In genomic region chr1:25875154-25875855, GRCh38 we compare ENCODE assay signal across 1 cellular context.
TF ChIP-seq lines count a peak whose summit lies in the region.

PAQR7 (minus strand) TSS chr1:25875708; CDS start chr1:25863839, 11,869 bp downstream.

TF ChIP-seq in HepG2, 621 proteins besides CTCF, POLR2A, EP300 and RAD21 (continued from another document and continues in another):
- TF ChIP-seq ZBED4 (CRISPR knock-in tag; IDR thresholded peaks at IDR 0.05; ENCODE audit: borderline replicate concordance) (0 out of 2 replicates have a peak, but pooled peaks have one; percentile 74), GZF1 (CRISPR knock-in tag; IDR thresholded peaks at IDR 0.05) (no peak), HNRNPK (IDR thresholded peaks at IDR 0.05; ENCODE audit: low read depth, low read length, poor library complexity, severe bottlenecking) (peak; percentile 61), ZSCAN25 (CRISPR knock-in tag; IDR thresholded peaks at IDR 0.05) (no peak), FOXC1 (CRISPR knock-in tag; IDR thresholded peaks at IDR 0.05; ENCODE audit: borderline replicate concordance) (peak; percentile 80), SIN3B (IDR thresholded peaks at IDR 0.05; ENCODE audit: low read length) (no peak), KDM4B (CRISPR knock-in tag; IDR thresholded peaks at IDR 0.05) (no peak), HCFC1 (IDR thresholded peaks at IDR 0.05; ENCODE audit: low read depth, low read length) (no peak), HMGA1 (CRISPR knock-in tag; conservative IDR thresholded peaks at IDR 0.05) (no peak), ZNF143 (CRISPR knock-in tag; IDR thresholded peaks at IDR 0.05) (no peak), SMAD9 (CRISPR knock-in tag; IDR thresholded peaks at IDR 0.05) (no peak), TBX2 (CRISPR knock-in tag; IDR thresholded peaks at IDR 0.05; ENCODE audit: borderline replicate concordance) (peak; percentile 84), ZNF597 (CRISPR knock-in tag; IDR thresholded peaks at IDR 0.05) (no peak), ZNF616 (CRISPR knock-in tag; IDR thresholded peaks at IDR 0.05; ENCODE audit: low read depth) (peak; percentile 67; the same call in 1 of the 2 replicates), POLR2G (IDR thresholded peaks at IDR 0.05; ENCODE audit: low read depth, low read length) (peak; percentile 81), ZNF772 (CRISPR knock-in tag; IDR thresholded peaks at IDR 0.05) (peak; percentile 61; the same call in 1 of the 2 replicates), CCDC6 (CRISPR knock-in tag; IDR thresholded peaks at IDR 0.05) (peak; percentile 98), ZNF329 (CRISPR knock-in tag; IDR thresholded peaks at IDR 0.05; ENCODE audit: low read depth) (no peak), MZF1 (CRISPR knock-in tag; IDR thresholded peaks at IDR 0.05; ENCODE audit: borderline replicate concordance) (no peak), PHF20 (CRISPR knock-in tag; IDR thresholded peaks at IDR 0.05) (peak; percentile 58), ZFP41 (CRISPR knock-in tag; IDR thresholded peaks at IDR 0.05; ENCODE audit: borderline replicate concordance) (0 out of 2 replicates have a peak, but pooled peaks have one; percentile 35), AHDC1 (CRISPR knock-in tag; IDR thresholded peaks at IDR 0.05; ENCODE audit: borderline replicate concordance) (no peak), ELK4 (CRISPR knock-in tag; IDR thresholded peaks at IDR 0.05; ENCODE audit: borderline replicate concordance) (no peak), NFE2 (CRISPR knock-in tag; IDR thresholded peaks at IDR 0.05) (no peak), GATAD2A (CRISPR knock-in tag; IDR thresholded peaks at IDR 0.05) (no peak), CREM (IDR thresholded peaks at IDR 0.05) (no peak), CREM (CRISPR knock-in tag; IDR thresholded peaks at IDR 0.05) (no peak), HOXA7 (CRISPR knock-in tag; IDR thresholded peaks at IDR 0.05) (no peak), THAP11 (CRISPR knock-in tag; IDR thresholded peaks at IDR 0.05) (peak; percentile 68; the same call in 1 of the 2 replicates), POLR2AphosphoS2 (IDR thresholded peaks at IDR 0.05; ENCODE audit: low read depth, low read length) (no peak), TGIF2 (CRISPR knock-in tag; IDR thresholded peaks at IDR 0.05) (peak; percentile 37; the same call in 1 of the 2 replicates), MYPOP (CRISPR knock-in tag; IDR thresholded peaks at IDR 0.05) (peak; percentile 67; the same call in 1 of the 2 replicates), ZNF101 (CRISPR knock-in tag; IDR thresholded peaks at IDR 0.05; ENCODE audit: borderline replicate concordance, low read depth) (no peak), CEBPZ (IDR thresholded peaks at IDR 0.05; ENCODE audit: low read length) (no peak), ZNF18 (CRISPR knock-in tag; IDR thresholded peaks at IDR 0.05; ENCODE audit: insufficient replicate concordance) (peak; percentile 27), ZNF703 (CRISPR knock-in tag; IDR thresholded peaks at IDR 0.05; ENCODE audit: borderline replicate concordance) (no peak), ARNT2 (CRISPR knock-in tag; IDR thresholded peaks at IDR 0.05; ENCODE audit: low read depth) (peak; percentile 94), NFIC (IDR thresholded peaks at IDR 0.05; ENCODE audit: low read length) (no peak), ZNF333 (CRISPR knock-in tag; IDR thresholded peaks at IDR 0.05; ENCODE audit: borderline replicate concordance) (0 out of 2 replicates have a peak, but pooled peaks have one; percentile 45), DMAP1 (CRISPR knock-in tag; IDR thresholded peaks at IDR 0.05) (peak; percentile 66; the same call in 1 of the 2 replicates), NKX3-1 (CRISPR knock-in tag; IDR thresholded peaks at IDR 0.05) (peak; percentile 78; the same call in 1 of the 2 replicates), HNF1B (CRISPR knock-in tag; IDR thresholded peaks at IDR 0.05) (peak; percentile 40; the same call in 1 of the 2 replicates), ZNF619 (CRISPR knock-in tag; IDR thresholded peaks at IDR 0.05) (0 out of 2 replicates have a peak, but pooled peaks have one; percentile 26), RBM39 (IDR thresholded peaks at IDR 0.05; ENCODE audit: low read depth, low read length, poor library complexity, severe bottlenecking) (no peak), POGZ (CRISPR knock-in tag; IDR thresholded peaks at IDR 0.05) (no peak), ZNF777 (CRISPR knock-in tag; IDR thresholded peaks at IDR 0.05) (peak; percentile 42), KLF15 (CRISPR knock-in tag; IDR thresholded peaks at IDR 0.05; ENCODE audit: borderline replicate concordance) (0 out of 2 replicates have a peak, but pooled peaks have one; percentile 73)
